Comparison of ENCODE assay signal across 17 cellular contexts in genomic region chr22:43883719-43884415, GRCh38. TPM values are rescaled to one million over a fixed set of nuclear protein-coding genes. Genes with fewer than 3 reads are reported as not detected.
DNase-seq lines count a peak whose midpoint lies in the region; ATAC-seq, FAIRE-seq and TF ChIP-seq lines count a peak whose summit lies in the region.
"Had no signal": no experiment of that assay in that cellular context is flagged by ENCODE, and none has a peak within 500 bp of the region (broad histone marks: within the 10 kb centered on the region; RNA-seq: fewer than 3 reads in every experiment).

No MANE protein-coding gene starts in this region.

- BruUV-seq in GM12878 (replicated peaks; lab: Mats Ljungman, UMichigan), result no TSS peak

- H3K9ac ChIP-seq in GM12878 (ENCODE audit: control insufficient read depth, insufficient read depth, low read length), result no peak overlapping the region

- TF ChIP-seq POLR2A in GM12878 (IDR thresholded peaks at IDR 0.05; ENCODE audit: low read depth, low read length), result no peak
- no peak for TF ChIP-seq POLR2A in transverse colon (IDR thresholded peaks at IDR 0.05)

- CTCF ChIA-PET in GM12878 (lab: Yijun Ruan, JAX), result interaction anchor here (0.6 to 1.6 kb wide), 35 partner anchors 8 to 743 kb away, joined by 3 to 37 read pairs (median 4); partner anchors contain the start of gene PARVG

- in situ Hi-C loops in GM12878 (cut with MboI) (no loop called here), transverse colon (cut with MboI; ENCODE audit: low pct_ligation_motif_present in 1 of 4, low pct_unique_long_range_greater_than_20kb in 1 of 4, low sequenced_read_pairs in 3 of 4) (no loop called here), KBM-7 (cut with MboI; ENCODE audit: low pct_unique_long_range_greater_than_20kb, low sequenced_read_pairs) (no loop called here)

- no peak overlapping the region for H2AFZ ChIP-seq in GM12878 (ENCODE audit: control insufficient read depth, low read depth, low read length)

- no peak for TF ChIP-seq RAD21 in GM12878 (IDR thresholded peaks at IDR 0.05; ENCODE audit: insufficient read depth, low read depth, low read length)

- SMC1A ChIA-PET in GM12878 (lab: Charles Lee; ENCODE audit: uncharacterized antibody, unreplicated experiment), result interaction anchor here (0.6 to 1.3 kb wide), 4 partner anchors 59 to 682 kb away, joined by 3 to 6 read pairs (median 4); partner anchors contain the start of gene SAMM50

- H3K4me1 ChIP-seq in GM12878 (ENCODE audit: control insufficient read depth, insufficient read depth, low read length) (peaks cover 9% of the 10 kb centered on the region), mucosa of descending colon (ENCODE audit: low read depth) (no peaks in the 10 kb centered on the region), upper lobe of right lung (no peaks in the 10 kb centered on the region), transverse colon (no peaks in the 10 kb centered on the region)
- H3K4me1 ChIP-seq: Peyer's patch, SJCRH30 had no signal

- H3K27ac ChIP-seq in GM12878 (ENCODE audit: control insufficient read depth, insufficient read depth) (no peak overlapping the region), upper lobe of right lung (no peak overlapping the region), transverse colon (no peak overlapping the region)
- H3K27ac ChIP-seq: HL-60, Peyer's patch, SJCRH30 had no signal

- peak overlapping the region; percentile 86; the same call in 1 of the 2 replicates for H3K4me2 ChIP-seq in GM12878 (ENCODE audit: control insufficient read depth, insufficient read depth)

- ATAC-seq in GM12878 (no peak), mucosa of descending colon (no peak), upper lobe of right lung (no peak)

- no peaks in the 10 kb centered on the region for H4K20me1 ChIP-seq in GM12878 (ENCODE audit: control insufficient read depth, insufficient read depth)

- no peaks in the 10 kb centered on the region for H3K79me2 ChIP-seq in GM12878 (ENCODE audit: control insufficient read depth, insufficient read depth, low read length)

- H3K27me3 ChIP-seq in GM12878 (replicated peaks in 1 of 2; ENCODE audit: control insufficient read depth in 2 of 2, insufficient read depth in 2 of 2, low read length in 1 of 2) (peaks cover 0 to 4% of the 10 kb centered on the region in 2 experiments; a peak in 3 of 4 replicates), upper lobe of right lung (peaks cover 3% of the 10 kb centered on the region), transverse colon (peaks cover 12% of the 10 kb centered on the region)
- H3K27me3 ChIP-seq: Peyer's patch had no signal

- H3K36me3 ChIP-seq in GM12878 (ENCODE audit: control insufficient read depth in 2 of 2, insufficient read depth in 2 of 2, low read length in 1 of 2) (no peaks in the 10 kb centered on the region), mucosa of descending colon (ENCODE audit: low read depth) (no peaks in the 10 kb centered on the region), upper lobe of right lung (no peaks in the 10 kb centered on the region), transverse colon (no peaks in the 10 kb centered on the region)
- H3K36me3 ChIP-seq: Peyer's patch, SJCRH30 had no signal

- RAD21 ChIA-PET in GM12878 (lab: Charles Lee; ENCODE audit: unreplicated experiment), result interaction anchor here (0.5 to 1.3 kb wide), 7 partner anchors 40 to 743 kb away, joined by 3 to 14 read pairs (median 4); partner anchors contain the start of gene PNPLA3

- intact Hi-C loops in GM12878 (cut with micrococcal nuclease; ENCODE audit: unreplicated experiment), result loop anchor here (2.0 to 10.0 kb wide), 2 partner anchors 139 to 495 kb away; no protein-coding TSS in a partner anchor
- intact Hi-C loops in mucosa of descending colon (cut with DNase I, micrococcal nuclease), result no loop called here
- intact Hi-C loops in upper lobe of right lung (cut with DNase I), result no loop called here
- intact Hi-C loops in transverse colon (cut with DNase I; ENCODE audit: low total_unique reads), result no loop called here

- no peaks in the 10 kb centered on the region for H3K9me3 ChIP-seq in GM12878 (replicated peaks; ENCODE audit: control insufficient read depth, insufficient read depth, low read length)
- H3K9me3 ChIP-seq in mucosa of descending colon, result no peaks in the 10 kb centered on the region
- H3K9me3 ChIP-seq in upper lobe of right lung, result no peaks in the 10 kb centered on the region
- H3K9me3 ChIP-seq in transverse colon, result no peaks in the 10 kb centered on the region
- H3K9me3 ChIP-seq: Peyer's patch, SJCRH30 had no signal

- POLR2A ChIA-PET in GM12878 (lab: Charles Lee), result interaction anchor here (0.5 kb wide), 1 partner anchor 802 kb away, joined by 3 read pairs; no protein-coding TSS in a partner anchor

- 54% methylated on average over 14 of the region's 17 CpGs for WGBS in GM12878 (ENCODE audit: insufficient coverage, insufficient replicate concordance, low lambda C conversion rate, missing lambda C conversion rate)
- WGBS in transverse colon (ENCODE audit: low coverage in 1 of 2), 2 donors, result 80 to 81% methylated on average over 1 to 17 of the region's 17 CpGs

- no peak for FAIRE-seq in GM12878 (lab: Jason Lieb, UNC)

- DNase-seq in activated naive CD4-positive, alpha-beta T cell treated with anti-CD3 and anti-CD28 coated beads, Interleukin-2, amount 50 U/mL, for 16 hours, result peak; percentile 5
- DNase-seq in activated naive CD4-positive, alpha-beta T cell (lab: John Stamatoyannopoulos, UW), result no peak
- no peak for DNase-seq in GM12878 (ENCODE audit: low read depth, low spot score)
- peak in 2 of 3 donors; percentile 11 to 32 for DNase-seq in mucosa of descending colon
- peak; percentile 48 for DNase-seq in upper lobe of right lung
- DNase-seq in transverse colon, result no peak
- no peak for DNase-seq in KBM-7
- no peak for DNase-seq in NCI-H510A (lab: John Stamatoyannopoulos, UW)
- DNase-seq: C1 segment of cervical spinal cord had no signal

- H3K4me3 ChIP-seq in GM12878 (no peak overlapping the region), mucosa of descending colon (no peak overlapping the region), upper lobe of right lung (no peak overlapping the region), transverse colon (no peak overlapping the region)
- H3K4me3 ChIP-seq: Peyer's patch, SJCRH30 had no signal

- no peak for TF ChIP-seq EP300 in GM12878 (IDR thresholded peaks at IDR 0.05; ENCODE audit: borderline replicate concordance in 1 of 2, control insufficient read depth in 1 of 2, low read depth in 2 of 2, low read length in 2 of 2)
- no peak for TF ChIP-seq EP300 in transverse colon (IDR thresholded peaks at IDR 0.05; ENCODE audit: low read depth)

- TF ChIP-seq CTCF in GM12878 (IDR thresholded peaks at IDR 0.05 in 2 of 3, conservative IDR thresholded peaks at IDR 0.05 in 1 of 3; ENCODE audit: control insufficient read depth in 2 of 3, extremely low read depth in 1 of 3, insufficient read depth in 1 of 3, low read depth in 3 of 3, low read length in 3 of 3) (no peak), mucosa of descending colon (IDR thresholded peaks at IDR 0.05) (no peak), upper lobe of right lung (IDR thresholded peaks at IDR 0.05) (no peak), transverse colon (IDR thresholded peaks at IDR 0.05) (no peak)

RNA-seq across cellular contexts. Expression of gene PNPLA5, which starts 7.9 kb away (rescaled TPM):
- not detected in 2 replicates for total RNA-seq in GM12878 (2013; cell fraction: nucleolus; rRNA removed)
- total RNA-seq in GM12878 (2014; rRNA removed), result not detected in 2 replicates
- not detected in 2 replicates for total RNA-seq in GM12878 (2014; rRNA removed; fragmentation: Illumina TruSeq; extraction: Trizol)
- not detected in 2 replicates for total RNA-seq in GM12878 (2021)
- polyA plus RNA-seq in GM12878 (2011; ENCODE audit: low read depth), result not detected
- not detected in 2 replicates for polyA plus RNA-seq in GM12878 (2011; rRNA removed)
- not detected in 2 replicates for polyA plus RNA-seq in GM12878 (2011; cell fraction: cytosol; rRNA removed)
- polyA plus RNA-seq in GM12878 (2011; cell fraction: nucleus; rRNA removed), result not detected in 2 replicates
- polyA plus RNA-seq in GM12878 (2012), result not detected in 2 replicates
- polyA plus RNA-seq in GM12878 (2014; fragmentation: Illumina TruSeq; extraction: Trizol), result not detected in 2 replicates
- not detected for polyA plus RNA-seq in GM12878 (2014; fragmentation: Nextera tagmentation; extraction: Ambion mirVana)
- not detected in 2 replicates for polyA plus RNA-seq in GM12878 (2014; rRNA removed)
- not detected for polyA plus RNA-seq in GM12878 (2016; fragmentation: Nextera tagmentation; extraction: Ambion mirVana)
- polyA minus RNA-seq in GM12878 (2011; rRNA and poly(A)+ RNA removed), result not detected in 2 replicates
- not detected in 2 replicates for polyA minus RNA-seq in GM12878 (2011; cell fraction: cytosol; rRNA and poly(A)+ RNA removed)
- not detected in 2 replicates for polyA minus RNA-seq in GM12878 (2011; cell fraction: nucleus; rRNA and poly(A)+ RNA removed)
- not detected for total RNA-seq in mucosa of descending colon
- total RNA-seq in upper lobe of right lung, result not detected
- not detected for total RNA-seq in transverse colon
- total RNA-seq: Calu3; CD8-positive, alpha-beta T cell; H4; HFFc6; HT-29; Peyer's patch; SJCRH30 had no signal

RNA-seq across cellular contexts. Expression of gene SULT4A1, which starts 21.6 kb away (rescaled TPM):
- not detected in 2 replicates for total RNA-seq in GM12878 (2013; cell fraction: nucleolus; rRNA removed)
- total RNA-seq in GM12878 (2014; rRNA removed), result not detected in 2 replicates
- total RNA-seq in GM12878 (2014; rRNA removed; fragmentation: Illumina TruSeq; extraction: Trizol), result not detected in 2 replicates
- total RNA-seq in GM12878 (2021), result not detected in 2 replicates
- polyA plus RNA-seq in GM12878 (2011; ENCODE audit: low read depth), result not detected
- not detected in 2 replicates for polyA plus RNA-seq in GM12878 (2011; rRNA removed)
- polyA plus RNA-seq in GM12878 (2011; cell fraction: cytosol; rRNA removed), result 0.03 TPM in 1 of 2 replicates, not detected in the other
- not detected in 2 replicates for polyA plus RNA-seq in GM12878 (2011; cell fraction: nucleus; rRNA removed)
- 0.06 TPM in 1 of 2 replicates, not detected in the other for polyA plus RNA-seq in GM12878 (2012)
- not detected in 2 replicates for polyA plus RNA-seq in GM12878 (2014; fragmentation: Illumina TruSeq; extraction: Trizol)
- polyA plus RNA-seq in GM12878 (2014; fragmentation: Nextera tagmentation; extraction: Ambion mirVana), result not detected
- polyA plus RNA-seq in GM12878 (2014; rRNA removed), result not detected in 2 replicates
- polyA plus RNA-seq in GM12878 (2016; fragmentation: Nextera tagmentation; extraction: Ambion mirVana), result not detected
- not detected in 2 replicates for polyA minus RNA-seq in GM12878 (2011; rRNA and poly(A)+ RNA removed)
- polyA minus RNA-seq in GM12878 (2011; cell fraction: cytosol; rRNA and poly(A)+ RNA removed), result not detected in 2 replicates
- not detected in 2 replicates for polyA minus RNA-seq in GM12878 (2011; cell fraction: nucleus; rRNA and poly(A)+ RNA removed)
- total RNA-seq in mucosa of descending colon, result 1 to 10 TPM in 1 of 3 donors, under 1 TPM in 1, not detected in 1; 0.34 to 4.1 TPM
- total RNA-seq in upper lobe of right lung, result not detected
- total RNA-seq in transverse colon, result under 1 TPM in 2 of 4 donors, not detected in 2; 0.32 to 0.68 TPM
- total RNA-seq: CD8-positive, alpha-beta T cell; HFFc6; HT-29; SJCRH30 had no signal

RNA-seq across cellular contexts. Expression of gene PNPLA3, which starts 39.7 kb away (rescaled TPM):
- total RNA-seq in GM12878 (2013; cell fraction: nucleolus; rRNA removed), result 0.21 TPM in 1 of 2 replicates, not detected in the other
- not detected in 2 replicates for total RNA-seq in GM12878 (2014; rRNA removed)
- not detected in 2 replicates for total RNA-seq in GM12878 (2014; rRNA removed; fragmentation: Illumina TruSeq; extraction: Trizol)
- not detected in 2 replicates for total RNA-seq in GM12878 (2021)
- polyA plus RNA-seq in GM12878 (2011; ENCODE audit: low read depth), result 0.10 TPM
- polyA plus RNA-seq in GM12878 (2011; rRNA removed), result 0.03 and 0.05 TPM in 2 replicates
- polyA plus RNA-seq in GM12878 (2011; cell fraction: cytosol; rRNA removed), result 0.03 and 0.07 TPM in 2 replicates
- polyA plus RNA-seq in GM12878 (2011; cell fraction: nucleus; rRNA removed), result 0.15 and 0.24 TPM in 2 replicates
- polyA plus RNA-seq in GM12878 (2012), result 0.28 and 0.42 TPM in 2 replicates
- polyA plus RNA-seq in GM12878 (2014; fragmentation: Illumina TruSeq; extraction: Trizol), result not detected in 2 replicates
- polyA plus RNA-seq in GM12878 (2014; fragmentation: Nextera tagmentation; extraction: Ambion mirVana), result not detected
- 0.08 TPM in 1 of 2 replicates, not detected in the other for polyA plus RNA-seq in GM12878 (2014; rRNA removed)
- polyA plus RNA-seq in GM12878 (2016; fragmentation: Nextera tagmentation; extraction: Ambion mirVana), result not detected
- polyA minus RNA-seq in GM12878 (2011; rRNA and poly(A)+ RNA removed), result 0.15 TPM in 1 of 2 replicates, not detected in the other
- not detected in 2 replicates for polyA minus RNA-seq in GM12878 (2011; cell fraction: cytosol; rRNA and poly(A)+ RNA removed)
- 0.67 TPM in 1 of 2 replicates, not detected in the other for polyA minus RNA-seq in GM12878 (2011; cell fraction: nucleus; rRNA and poly(A)+ RNA removed)
- under 1 TPM; 0.16 to 0.23 (median 0.22) TPM for total RNA-seq in mucosa of descending colon
- 3.7 TPM for total RNA-seq in upper lobe of right lung
- under 1 TPM in 1 of 4 donors, not detected in 3; 0.32 TPM for total RNA-seq in transverse colon
- total RNA-seq: CD8-positive, alpha-beta T cell had no signal

Comparison
In these comparisons a context has a peak if more than half of its experiments do, and no peak if none do; other contexts are left out.
1. DNase-seq: peak in activated naive CD4-positive, alpha-beta T cell treated with anti-CD3 and anti-CD28 coated beads, Interleukin-2, amount 50 U/mL, for 16 hours (single experiment), mucosa of descending colon (2 of 3) and upper lobe of right lung (single experiment); none in activated naive CD4-positive, alpha-beta T cell (0 of 4), GM12878 (single experiment), transverse colon (single experiment), KBM-7 (single experiment) and NCI-H510A (single experiment).